Comparison of ENCODE assay signal across 27 cellular contexts in genomic region chr16:75446416-75446815, GRCh38. TPM values are rescaled to one million over a fixed set of nuclear protein-coding genes. Genes with fewer than 3 reads are reported as not detected.
"Had no signal": no experiment of that assay in that cellular context is flagged by ENCODE, and none has a peak within 500 bp of the region (broad histone marks: within the 10 kb centered on the region; RNA-seq: fewer than 3 reads in every experiment).

No MANE protein-coding gene starts in this region.

- H3K27me3 Mint-ChIP-seq: dendritic cell treated with granulocyte-macrophage colony-stimulating factor and Interleukin-4, amounts not matched to agents 40 ng/mL and 50 ng/mL, for 4 days; natural killer cell treated with Interleukin-12 subunit alpha and Interleukin-12 subunit beta and Interleukin-15 and Interleukin-18, amount 100 ng/mL, for 72 hours; stimulated activated naive B cell treated with anti-CD40 and anti-IgM and Interleukin-4, amounts not matched to agents 10 μg/mL and 1 μg/mL and 100 μg/mL, for 72 hours; stimulated activated naive CD8-positive, alpha-beta T cell treated with anti-CD3 and anti-CD28 coated beads, Interleukin-15, amount 100 ng/mL, for 72 hours had no signal

- H3K4me3 ChIP-seq: esophagus squamous epithelium, gastroesophageal sphincter, lung, neural progenitor cell, psoas muscle, spleen, testis, transverse colon had no signal

- H3K4me1 Mint-ChIP-seq: neural progenitor cell; stimulated activated naive B cell treated with anti-CD40 and anti-IgM and Interleukin-4, amounts not matched to agents 10 μg/mL and 1 μg/mL and 100 μg/mL, for 72 hours; stimulated activated naive CD8-positive, alpha-beta T cell treated with anti-CD3 and anti-CD28 coated beads, Interleukin-15, amount 100 ng/mL, for 72 hours had no signal

- H3K36me3 Mint-ChIP-seq: natural killer cell treated with Interleukin-12 subunit alpha and Interleukin-12 subunit beta and Interleukin-15 and Interleukin-18, amount 100 ng/mL, for 72 hours had no signal

- H3K27ac ChIP-seq: esophagus squamous epithelium, gastroesophageal sphincter, neural progenitor cell, parathyroid adenoma, psoas muscle, spleen, testis, transverse colon had no signal

- H3K9me3 ChIP-seq: esophagus squamous epithelium, gastroesophageal sphincter, psoas muscle, spleen, testis, transverse colon had no signal

- ATAC-seq: gastroesophageal sphincter; left ventricle myocardium superior; natural killer cell treated with Interleukin-12 subunit alpha and Interleukin-12 subunit beta and Interleukin-15 and Interleukin-18, amount 100 ng/mL, for 72 hours; psoas muscle; sciatic nerve; stimulated activated naive B cell treated with anti-CD40 and anti-IgM and Interleukin-4, amounts not matched to agents 10 μg/mL and 1 μg/mL and 100 μg/mL, for 72 hours; stimulated activated naive CD8-positive, alpha-beta T cell treated with anti-CD3 and anti-CD28 coated beads, Interleukin-15, amount 100 ng/mL, for 72 hours had no signal

- H3K4me3 Mint-ChIP-seq: dendritic cell treated with granulocyte-macrophage colony-stimulating factor and Interleukin-4, amounts not matched to agents 40 ng/mL and 50 ng/mL, for 4 days; natural killer cell treated with Interleukin-12 subunit alpha and Interleukin-12 subunit beta and Interleukin-15 and Interleukin-18, amount 100 ng/mL, for 72 hours; neural progenitor cell; stimulated activated naive B cell treated with anti-CD40 and anti-IgM and Interleukin-4, amounts not matched to agents 10 μg/mL and 1 μg/mL and 100 μg/mL, for 72 hours; stimulated activated naive CD8-positive, alpha-beta T cell treated with anti-CD3 and anti-CD28 coated beads, Interleukin-15, amount 100 ng/mL, for 72 hours had no signal

- H3K4me1 ChIP-seq: esophagus squamous epithelium, gastroesophageal sphincter, neural progenitor cell, parathyroid adenoma, psoas muscle, spleen, testis had no signal

- H3K27ac Mint-ChIP-seq: dendritic cell treated with granulocyte-macrophage colony-stimulating factor and Interleukin-4, amounts not matched to agents 40 ng/mL and 50 ng/mL, for 4 days; natural killer cell treated with Interleukin-12 subunit alpha and Interleukin-12 subunit beta and Interleukin-15 and Interleukin-18, amount 100 ng/mL, for 72 hours; neural progenitor cell; stimulated activated naive B cell treated with anti-CD40 and anti-IgM and Interleukin-4, amounts not matched to agents 10 μg/mL and 1 μg/mL and 100 μg/mL, for 72 hours; stimulated activated naive CD8-positive, alpha-beta T cell treated with anti-CD3 and anti-CD28 coated beads, Interleukin-15, amount 100 ng/mL, for 72 hours had no signal

- DNase-seq: esophagus squamous epithelium; foreskin fibroblast; kidney; left colon; left ventricle myocardium superior; mesenchymal stem cell; midbrain; nucleus accumbens; psoas muscle; retina; spleen; stimulated activated CD4-positive, alpha-beta T cell treated with anti-CD3 and anti-CD28 coated beads, Interleukin-15, amount 100 ng/mL, for 24 hours; stimulated activated CD4-positive, alpha-beta T cell treated with anti-CD3 and anti-CD28 coated beads, Interleukin-1b, Interleukin-23, amount 100 ng/mL, for 48 hours; stimulated activated CD4-positive, alpha-beta T cell treated with anti-CD3 and anti-CD28 coated beads, Interleukin-4, amount 100 ng/mL, for 24 hours; stimulated activated naive B cell treated with anti-CD40 and anti-IgM and Interleukin-4, amounts not matched to agents 10 μg/mL and 1 μg/mL and 100 μg/mL, for 72 hours; stimulated activated naive CD8-positive, alpha-beta T cell treated with anti-CD3 and anti-CD28 coated beads, Interleukin-15, amount 100 ng/mL, for 72 hours; testis; transverse colon had no signal

- H3K9me3 Mint-ChIP-seq: dendritic cell treated with granulocyte-macrophage colony-stimulating factor and Interleukin-4, amounts not matched to agents 40 ng/mL and 50 ng/mL, for 4 days; natural killer cell treated with Interleukin-12 subunit alpha and Interleukin-12 subunit beta and Interleukin-15 and Interleukin-18, amount 100 ng/mL, for 72 hours; stimulated activated naive B cell treated with anti-CD40 and anti-IgM and Interleukin-4, amounts not matched to agents 10 μg/mL and 1 μg/mL and 100 μg/mL, for 72 hours; stimulated activated naive CD8-positive, alpha-beta T cell treated with anti-CD3 and anti-CD28 coated beads, Interleukin-15, amount 100 ng/mL, for 72 hours had no signal

- FAIRE-seq: colon, kidney had no signal

- H3K27me3 ChIP-seq: esophagus squamous epithelium, gastroesophageal sphincter, neural progenitor cell, spleen, testis, transverse colon had no signal

RNA-seq across cellular contexts. Expression of gene CHST6, which starts 48.8 kb away (rescaled TPM):
- total RNA-seq: subcutaneous adipose tissue had no signal
